ENCODE assay signal across 8 cellular contexts in genomic region chr20:62120990-62121775, GRCh38. TPM values are rescaled to one million over a fixed set of nuclear protein-coding genes. Genes with fewer than 3 reads are reported as not detected.
DNase-seq lines count a peak whose midpoint lies in the region; ATAC-seq, FAIRE-seq and TF ChIP-seq lines count a peak whose summit lies in the region.

No MANE protein-coding gene starts in this region.

- ATAC-seq in GM23338 (no peak), K562 (peak; percentile 25), left lobe of liver (peak; percentile 8)

- peaks cover 28% of the 10 kb centered on the region for H3K36me3 Mint-ChIP-seq in GM23338 (ENCODE audit: low read depth)

- H3K79me2 ChIP-seq in GM23338 (replicated peaks; ENCODE audit: insufficient read depth) (peaks cover 33% of the 10 kb centered on the region), MM.1S (ENCODE audit: low read length) (peaks cover 30% of the 10 kb centered on the region), K562 (ENCODE audit: control insufficient read depth, insufficient read depth, low read length) (peaks cover 33% of the 10 kb centered on the region)

- DNase-seq in GM18507 (ENCODE audit: extremely low spot score, insufficient read length, low read depth) (no peak), GM23338 (ENCODE audit: low spot score) (peak; percentile 31), MM.1S (no peak), K562 (ENCODE audit: extremely low read depth in 1 of 4, low spot score in 3 of 4) (peak in 1 of 4 experiments; percentile 69), left lobe of liver (ENCODE audit: low spot score) (peak; percentile 61), substantia nigra (lab: John Stamatoyannopoulos, UW) (peak in 1 of 49 donors; percentile 61), GM03348 (ENCODE audit: low spot score) (no peak)
- no peak for DNase-seq in activated effector memory CD4-positive, alpha-beta T cell treated with Interleukin-2 at 50 U/mL for 16 hours

- peak overlapping the region; percentile 90 for H3K4me2 ChIP-seq in GM23338
- H3K4me2 ChIP-seq in MM.1S (ENCODE audit: low read depth, low read length), result peak overlapping the region; percentile 85
- H3K4me2 ChIP-seq in K562 (ENCODE audit: insufficient read depth, low read length), result peak overlapping the region; percentile 88

- H3K9me3 ChIP-seq in MM.1S (replicated peaks; ENCODE audit: insufficient read depth, low read length), result no peaks in the 10 kb centered on the region
- H3K9me3 ChIP-seq in K562 (replicated peaks; ENCODE audit: control insufficient read depth, insufficient read depth, low read depth, low read length), result no peaks in the 10 kb centered on the region

- WGBS in K562 (ENCODE audit: insufficient coverage, low coverage, missing lambda C conversion rate), result 7% methylated on average over 44 of the region's 45 CpGs

- no peaks in the 10 kb centered on the region for H3K9me3 Mint-ChIP-seq in GM23338

- peak overlapping the region; percentile 94 for H3K27ac Mint-ChIP-seq in GM23338

- CTCF ChIA-PET in K562 (lab: Yijun Ruan, JAX; ENCODE audit: low intra/inter-chr PET ratio), result no interaction called here

- H3K4me1 ChIP-seq in GM23338 (ENCODE audit: insufficient read depth) (peaks cover 16% of the 10 kb centered on the region), MM.1S (ENCODE audit: low read length) (peaks cover 22% of the 10 kb centered on the region), K562 (replicated peaks in 1 of 2; ENCODE audit: control insufficient read depth in 2 of 2, insufficient read depth in 2 of 2, low read length in 2 of 2) (peaks cover 13 to 49% of the 10 kb centered on the region in 2 experiments; a peak in 4 of 5 replicates)

- peak overlapping the region; percentile 73 for H3K9ac ChIP-seq in MM.1S (ENCODE audit: low read length)
- peak overlapping the region; percentile 86 to 96 for H3K9ac ChIP-seq in K562 (ENCODE audit: insufficient read depth in 1 of 2, low read depth in 2 of 2, low read length in 2 of 2)

- no peak for TF ChIP-seq CTCF in GM23338 (conservative IDR thresholded peaks at IDR 0.05; ENCODE audit: low read depth in 2 of 2)
- TF ChIP-seq CTCF in MM.1S (IDR thresholded peaks at IDR 0.05; ENCODE audit: low read length), result no peak
- TF ChIP-seq CTCF in K562 (IDR thresholded peaks at IDR 0.05 in 2 of 3, conservative IDR thresholded peaks at IDR 0.05 in 1 of 3; ENCODE audit: insufficient read depth in 2 of 3, low read depth in 1 of 3, low read length in 3 of 3), result no peak

- H3K4me3 ChIP-seq in GM23338 (peak overlapping the region; percentile 82), MM.1S (ENCODE audit: low read length) (peak overlapping the region; percentile 77), K562 (peak overlapping the region; percentile 87)

- TF ChIP-seq RAD21 in K562 (CRISPR knock-in tag; conservative IDR thresholded peaks at IDR 0.05 in 1 of 2, IDR thresholded peaks at IDR 0.05 in 1 of 2), result no peak

- BruUV-seq in K562 (replicated peaks; lab: Mats Ljungman, UMichigan), result no TSS peak

- no peaks in the 10 kb centered on the region for H3K9me2 ChIP-seq in GM23338 (ENCODE audit: insufficient read depth)
- H3K9me2 ChIP-seq in MM.1S (replicated peaks; ENCODE audit: insufficient read depth, low read length), result no peaks in the 10 kb centered on the region

- peaks cover 13% of the 10 kb centered on the region for H3K27me3 Mint-ChIP-seq in GM23338 (ENCODE audit: insufficient read depth, low read depth, poor library complexity)

- peak overlapping the region; percentile 98 for H2AFZ ChIP-seq in GM23338
- peak overlapping the region; percentile 73 for H2AFZ ChIP-seq in MM.1S (ENCODE audit: low read length)
- H2AFZ ChIP-seq in K562 (ENCODE audit: low read depth, low read length), result peak overlapping the region; percentile 97

- intact Hi-C loops in K562 (cut with micrococcal nuclease), result loop anchor here (5.0 kb wide), 2 partner anchors 54 to 94 kb away; partner anchors contain the start of gene TAF4

- no peaks in the 10 kb centered on the region for H3K9me1 ChIP-seq in K562 (ENCODE audit: control insufficient read depth, insufficient read depth, low read length)

- H4K20me1 ChIP-seq in GM23338 (replicated peaks; ENCODE audit: insufficient read depth) (peaks cover 22% of the 10 kb centered on the region), MM.1S (ENCODE audit: insufficient read depth, low read length) (peaks cover 10% of the 10 kb centered on the region; the same call in 1 of the 2 replicates), K562 (replicated peaks; ENCODE audit: control insufficient read depth, insufficient read depth, low read length) (peaks cover 20% of the 10 kb centered on the region)

- H3K27me3 ChIP-seq in GM23338 (ENCODE audit: insufficient read depth), result no peaks in the 10 kb centered on the region
- peaks cover 11% of the 10 kb centered on the region; the same call in 1 of the 2 replicates for H3K27me3 ChIP-seq in MM.1S (replicated peaks; ENCODE audit: insufficient read depth, low read length)
- H3K27me3 ChIP-seq in K562 (ENCODE audit: control insufficient read depth in 2 of 2, insufficient read depth in 2 of 2, low read length in 2 of 2), result peaks cover 12 to 26% of the 10 kb centered on the region in 2 experiments; a peak in 4 of 5 replicates

- in situ Hi-C loops in K562 (cut with MboI), result no loop called here

- FAIRE-seq in GM18507 (lab: Jason Lieb, UNC) (peak; percentile 5), K562 (lab: Jason Lieb, UNC) (peak; percentile 32)

- H3F3A ChIP-seq in GM23338 (replicated peaks; ENCODE audit: low read depth), result peaks cover 13% of the 10 kb centered on the region
- H3F3A ChIP-seq in MM.1S (ENCODE audit: insufficient read depth, low read length), result peaks cover 6% of the 10 kb centered on the region; the same call in 1 of the 2 replicates

- H3K4me1 Mint-ChIP-seq in GM23338, result peaks cover 36% of the 10 kb centered on the region

- H3K36me3 ChIP-seq in GM23338 (ENCODE audit: insufficient read depth), result peaks cover 18% of the 10 kb centered on the region
- peaks cover 4% of the 10 kb centered on the region; the same call in 1 of the 2 replicates for H3K36me3 ChIP-seq in MM.1S (replicated peaks; ENCODE audit: insufficient read depth, low read length)
- H3K36me3 ChIP-seq in K562 (ENCODE audit: control insufficient read depth, insufficient read depth, low read length), result peaks cover 30% of the 10 kb centered on the region

- peak overlapping the region; percentile 79 for H3K4me3 Mint-ChIP-seq in GM23338

- peak overlapping the region; percentile 98 for H3K27ac ChIP-seq in GM23338 (ENCODE audit: low read depth)
- peak overlapping the region; percentile 74; the same call in 1 of the 2 replicates for H3K27ac ChIP-seq in MM.1S (ENCODE audit: low read length)
- peak overlapping the region; percentile 98 for H3K27ac ChIP-seq in K562 (ENCODE audit: extremely low read depth, low read depth, low read length)
- peak overlapping the region; percentile 83 for H3K27ac ChIP-seq in substantia nigra (ENCODE audit: low read depth, low read length, poor library complexity, severe bottlenecking)

- TF ChIP-seq EP300 in K562 (IDR thresholded peaks at IDR 0.05; ENCODE audit: low read length), result no peak

- peak; percentile 64 for TF ChIP-seq POLR2A in K562 (conservative IDR thresholded peaks at IDR 0.05)

- POLR2A ChIA-PET in K562 (lab: Yijun Ruan, JAX), result interaction anchor here (0.5 to 9.5 kb wide), 13 partner anchors 8 to 238 kb away, joined by 3 to 78 read pairs (median 4); partner anchors contain the start of genes MTG2, PSMA7, SS18L1 and TAF4

RNA-seq across cellular contexts. Expression of gene LSM14B, which starts 1.1 kb away (rescaled TPM):
- 46.3 and 55.7 TPM in 2 replicates for total RNA-seq in GM23338 (2014; rRNA removed; shearing (Covaris generic))
- polyA plus RNA-seq in GM23338 (2016; fragmentation: Nextera tagmentation; extraction: Ambion mirVana) (9.6 and 12.1 TPM in 2 replicates), K562 (2011; rRNA removed) (22.6 and 25.8 TPM in 2 replicates), K562 (2014; fragmentation: Illumina TruSeq; extraction: Trizol) (19.5 and 25.0 TPM in 2 replicates), K562 (2014; fragmentation: Nextera tagmentation; extraction: Ambion mirVana) (under 1 TPM; 0.66 to 0.83 TPM), K562 (2014; rRNA removed) (26.5 and 27.8 TPM in 2 replicates)
- 47.0 and 71.4 TPM in 2 replicates for total RNA-seq in K562 (2011; cell fraction: chromatin; rRNA removed; ENCODE audit: low replicate concordance)
- total RNA-seq in K562 (2011; cell fraction: nucleolus; rRNA removed), result 35.4 and 42.2 TPM in 2 replicates
- 57.3 and 73.7 TPM in 2 replicates for total RNA-seq in K562 (2011; cell fraction: nucleoplasm; rRNA removed)
- total RNA-seq in K562 (2014; rRNA removed) (20.2 and 24.8 TPM in 2 replicates), K562 (2014; rRNA removed; fragmentation: Illumina TruSeq; extraction: Trizol) (12.8 and 13.1 TPM in 2 replicates), K562 (2015; rRNA removed; fragmentation: Illumina TruSeq; extraction: Trizol) (21.2 and 21.8 TPM in 2 replicates), K562 (2021) (32.7 and 36.0 TPM in 2 replicates), left lobe of liver (19.6 TPM)
- polyA plus RNA-seq in K562 (2011; cell fraction: cytosol; rRNA removed), result 19.5 and 43.4 TPM in 2 replicates
- 40.4 and 59.2 TPM in 2 replicates for polyA plus RNA-seq in K562 (2011; cell fraction: nucleus; rRNA removed)
- polyA plus RNA-seq in K562 (2012), result 25.9 and 36.4 TPM in 2 replicates
- 16.3 and 20.9 TPM in 2 replicates for polyA minus RNA-seq in K562 (2011; rRNA and poly(A)+ RNA removed)
- polyA minus RNA-seq in K562 (2011; cell fraction: cytosol; rRNA and poly(A)+ RNA removed), result 13.7 and 20.2 TPM in 2 replicates
- 14.7 and 21.3 TPM in 2 replicates for polyA minus RNA-seq in K562 (2011; cell fraction: nucleus; rRNA and poly(A)+ RNA removed)

RNA-seq across cellular contexts. Expression of gene PSMA7, which starts 22.0 kb away (rescaled TPM):
- 357 and 427 TPM in 2 replicates for total RNA-seq in GM23338 (2014; rRNA removed; shearing (Covaris generic))
- polyA plus RNA-seq in GM23338 (2016; fragmentation: Nextera tagmentation; extraction: Ambion mirVana), result 610 and 628 TPM in 2 replicates
- total RNA-seq in K562 (2011; cell fraction: chromatin; rRNA removed; ENCODE audit: low replicate concordance), result 103 and 137 TPM in 2 replicates
- total RNA-seq in K562 (2011; cell fraction: nucleolus; rRNA removed), result 121 and 134 TPM in 2 replicates
- 107 and 114 TPM in 2 replicates for total RNA-seq in K562 (2011; cell fraction: nucleoplasm; rRNA removed)
- 490 and 510 TPM in 2 replicates for total RNA-seq in K562 (2014; rRNA removed)
- 263 and 283 TPM in 2 replicates for total RNA-seq in K562 (2014; rRNA removed; fragmentation: Illumina TruSeq; extraction: Trizol)
- 289 and 308 TPM in 2 replicates for total RNA-seq in K562 (2015; rRNA removed; fragmentation: Illumina TruSeq; extraction: Trizol)
- total RNA-seq in K562 (2021), result 413 and 431 TPM in 2 replicates
- 404 and 422 TPM in 2 replicates for polyA plus RNA-seq in K562 (2011; rRNA removed)
- polyA plus RNA-seq in K562 (2011; cell fraction: cytosol; rRNA removed), result 449 and 653 TPM in 2 replicates
- polyA plus RNA-seq in K562 (2011; cell fraction: nucleus; rRNA removed), result 316 and 321 TPM in 2 replicates
- polyA plus RNA-seq in K562 (2012), result 293 and 411 TPM in 2 replicates
- polyA plus RNA-seq in K562 (2014; fragmentation: Illumina TruSeq; extraction: Trizol), result 257 and 356 TPM in 2 replicates
- 100 to 1,000 TPM; 303 to 393 TPM for polyA plus RNA-seq in K562 (2014; fragmentation: Nextera tagmentation; extraction: Ambion mirVana)
- 472 and 507 TPM in 2 replicates for polyA plus RNA-seq in K562 (2014; rRNA removed)
- polyA minus RNA-seq in K562 (2011; rRNA and poly(A)+ RNA removed), result 166 and 211 TPM in 2 replicates
- 85.6 and 105 TPM in 2 replicates for polyA minus RNA-seq in K562 (2011; cell fraction: cytosol; rRNA and poly(A)+ RNA removed)
- 46.9 and 66.2 TPM in 2 replicates for polyA minus RNA-seq in K562 (2011; cell fraction: nucleus; rRNA and poly(A)+ RNA removed)
- 138 TPM for total RNA-seq in left lobe of liver

RNA-seq across cellular contexts. Expression of gene SS18L1, which starts 22.4 kb away (rescaled TPM):
- total RNA-seq in GM23338 (2014; rRNA removed; shearing (Covaris generic)), result 24.6 and 32.6 TPM in 2 replicates
- 6.5 and 7.3 TPM in 2 replicates for polyA plus RNA-seq in GM23338 (2016; fragmentation: Nextera tagmentation; extraction: Ambion mirVana)
- total RNA-seq in K562 (2011; cell fraction: chromatin; rRNA removed; ENCODE audit: low replicate concordance), result 73.1 and 90.7 TPM in 2 replicates
- total RNA-seq in K562 (2011; cell fraction: nucleolus; rRNA removed), result 42.7 and 52.5 TPM in 2 replicates
- 50.7 and 61.9 TPM in 2 replicates for total RNA-seq in K562 (2011; cell fraction: nucleoplasm; rRNA removed)
- total RNA-seq in K562 (2014; rRNA removed), result 17.5 and 22.4 TPM in 2 replicates
- 10.8 and 12.8 TPM in 2 replicates for total RNA-seq in K562 (2014; rRNA removed; fragmentation: Illumina TruSeq; extraction: Trizol)
- total RNA-seq in K562 (2015; rRNA removed; fragmentation: Illumina TruSeq; extraction: Trizol), result 15.1 and 15.2 TPM in 2 replicates
- total RNA-seq in K562 (2021), result 21.1 and 21.3 TPM in 2 replicates
- 19.6 and 22.3 TPM in 2 replicates for polyA plus RNA-seq in K562 (2011; rRNA removed)
- polyA plus RNA-seq in K562 (2011; cell fraction: cytosol; rRNA removed), result 20.5 and 44.1 TPM in 2 replicates
- polyA plus RNA-seq in K562 (2011; cell fraction: nucleus; rRNA removed), result 37.1 and 62.5 TPM in 2 replicates
- 15.5 and 18.1 TPM in 2 replicates for polyA plus RNA-seq in K562 (2012)
- 14.9 and 15.3 TPM in 2 replicates for polyA plus RNA-seq in K562 (2014; fragmentation: Illumina TruSeq; extraction: Trizol)
- 1 to 10 TPM; 2.7 to 3.0 TPM for polyA plus RNA-seq in K562 (2014; fragmentation: Nextera tagmentation; extraction: Ambion mirVana)
- 28.3 and 32.6 TPM in 2 replicates for polyA plus RNA-seq in K562 (2014; rRNA removed)
- polyA minus RNA-seq in K562 (2011; rRNA and poly(A)+ RNA removed), result 7.9 and 11.9 TPM in 2 replicates
- polyA minus RNA-seq in K562 (2011; cell fraction: cytosol; rRNA and poly(A)+ RNA removed), result 13.6 and 15.9 TPM in 2 replicates
- polyA minus RNA-seq in K562 (2011; cell fraction: nucleus; rRNA and poly(A)+ RNA removed), result 21.1 and 22.5 TPM in 2 replicates
- 33.4 TPM for total RNA-seq in left lobe of liver

RNA-seq across cellular contexts. Expression of gene TAF4, which starts 55.5 kb away (rescaled TPM):
- 33.9 and 60.0 TPM in 2 replicates for total RNA-seq in GM23338 (2014; rRNA removed; shearing (Covaris generic))
- polyA plus RNA-seq in GM23338 (2016; fragmentation: Nextera tagmentation; extraction: Ambion mirVana) (7.2 and 7.8 TPM in 2 replicates), K562 (2011; rRNA removed) (3.6 and 3.9 TPM in 2 replicates), K562 (2014; fragmentation: Illumina TruSeq; extraction: Trizol) (12.4 and 14.6 TPM in 2 replicates), K562 (2014; fragmentation: Nextera tagmentation; extraction: Ambion mirVana) (under 1 TPM; 0.44 to 0.48 TPM), K562 (2014; rRNA removed) (11.5 and 11.6 TPM in 2 replicates)
- 55.2 and 60.4 TPM in 2 replicates for total RNA-seq in K562 (2011; cell fraction: chromatin; rRNA removed; ENCODE audit: low replicate concordance)
- 24.2 and 29.5 TPM in 2 replicates for total RNA-seq in K562 (2011; cell fraction: nucleolus; rRNA removed)
- 37.6 and 39.3 TPM in 2 replicates for total RNA-seq in K562 (2011; cell fraction: nucleoplasm; rRNA removed)
- total RNA-seq in K562 (2014; rRNA removed) (5.3 and 6.7 TPM in 2 replicates), K562 (2014; rRNA removed; fragmentation: Illumina TruSeq; extraction: Trizol) (5.7 and 7.1 TPM in 2 replicates), K562 (2015; rRNA removed; fragmentation: Illumina TruSeq; extraction: Trizol) (5.6 and 7.8 TPM in 2 replicates), K562 (2021) (20.4 and 28.3 TPM in 2 replicates), left lobe of liver (11.3 TPM)
- 3.1 and 9.7 TPM in 2 replicates for polyA plus RNA-seq in K562 (2011; cell fraction: cytosol; rRNA removed)
- 7.7 and 13.2 TPM in 2 replicates for polyA plus RNA-seq in K562 (2011; cell fraction: nucleus; rRNA removed)
- 10.2 and 14.4 TPM in 2 replicates for polyA plus RNA-seq in K562 (2012)
- polyA minus RNA-seq in K562 (2011; rRNA and poly(A)+ RNA removed), result 5.4 and 5.6 TPM in 2 replicates
- polyA minus RNA-seq in K562 (2011; cell fraction: cytosol; rRNA and poly(A)+ RNA removed), result 16.1 and 22.1 TPM in 2 replicates
- polyA minus RNA-seq in K562 (2011; cell fraction: nucleus; rRNA and poly(A)+ RNA removed), result 6.1 and 8.2 TPM in 2 replicates

Comparison
In these comparisons a context has a peak if more than half of its experiments do, and no peak if none do; other contexts are left out.
1. DNase-seq: peak in GM23338 (single experiment) and left lobe of liver (single experiment); none in GM18507 (single experiment), MM.1S (single experiment), activated effector memory CD4-positive, alpha-beta T cell treated with Interleukin-2 at 50 U/mL for 16 hours (single experiment) and GM03348 (single experiment).
2. Peak in every context shown above with its lines, with median percentiles within 50 percentile points of each other: H2AFZ ChIP-seq, H3K27ac ChIP-seq, H3K4me2 ChIP-seq and H3K4me3 ChIP-seq.